ENCODE assay signal across 10 cellular contexts in genomic region chr2:48332286-48332685, GRCh38. TPM values are rescaled to one million over a fixed set of nuclear protein-coding genes. Genes with fewer than 3 reads are reported as not detected.
DNase-seq lines count a peak whose midpoint lies in the region; ATAC-seq, FAIRE-seq and TF ChIP-seq lines count a peak whose summit lies in the region.
"Had no signal": no experiment of that assay in that cellular context is flagged by ENCODE, and none has a peak within 500 bp of the region (broad histone marks: within the 10 kb centered on the region; RNA-seq: fewer than 3 reads in every experiment).

No MANE protein-coding gene starts in this region.

- no peak for DNase-seq in Right ventricle myocardium inferior (ENCODE audit: missing footprints)
- DNase-seq in cardiac septum (ENCODE audit: low spot score), result no peak
- peak; percentile 29 to 71 for DNase-seq in NCI-H2081 (lab: John Stamatoyannopoulos, UW)
- no peak for DNase-seq in effector memory CD8-positive, alpha-beta T cell
- peak in 1 of 49 donors; percentile 33 for DNase-seq in substantia nigra (lab: John Stamatoyannopoulos, UW)
- no peak for DNase-seq in NCI-H2171 (lab: John Stamatoyannopoulos, UW)
- DNase-seq in GM12892 (ENCODE audit: insufficient read length), result no peak
- no peak for DNase-seq in foreskin fibroblast
- DNase-seq: transverse colon had no signal

- peak overlapping the region; percentile 47 for H3K27ac ChIP-seq in substantia nigra (ENCODE audit: low read depth, low read length, poor library complexity, severe bottlenecking)
- H3K27ac ChIP-seq: transverse colon had no signal

- H3K4me3 Mint-ChIP-seq in effector memory CD8-positive, alpha-beta T cell, result peak overlapping the region in 1 of 2 donors; percentile 13

- FAIRE-seq in GM12892 (lab: Jason Lieb, UNC), result no peak

- H3K27me3 Mint-ChIP-seq in effector memory CD8-positive, alpha-beta T cell, result no peaks in the 10 kb centered on the region

- intact Hi-C loops in Right ventricle myocardium inferior (cut with DNase I) (no loop called here), cardiac septum (cut with DNase I) (no loop called here)

- ATAC-seq in Right ventricle myocardium inferior, result peak; percentile 23
- peak; percentile 33 for ATAC-seq in effector memory CD8-positive, alpha-beta T cell (replicated peaks)

- H3K9me3 Mint-ChIP-seq in effector memory CD8-positive, alpha-beta T cell, result no peaks in the 10 kb centered on the region

- peaks cover 25 to 53% of the 10 kb centered on the region in 2 donors for H3K4me1 Mint-ChIP-seq in effector memory CD8-positive, alpha-beta T cell (ENCODE audit: low read depth in 2 of 2)

- no peak for TF ChIP-seq CTCF in foreskin fibroblast (IDR thresholded peaks at IDR 0.05; ENCODE audit: low read depth, low read length)

- H3K27ac Mint-ChIP-seq in effector memory CD8-positive, alpha-beta T cell, result no peak overlapping the region

- TF ChIP-seq POLR2A in GM12892 (IDR thresholded peaks at IDR 0.05; ENCODE audit: low read depth, low read length), result no peak

- H3K4me3 ChIP-seq in foreskin fibroblast (ENCODE audit: low read depth in 1 of 2, low read length in 2 of 2), result no peak overlapping the region
- H3K4me3 ChIP-seq: skin epidermis, transverse colon had no signal

- H3K36me3 Mint-ChIP-seq in effector memory CD8-positive, alpha-beta T cell (ENCODE audit: insufficient read depth), result peaks cover 4% of the 10 kb centered on the region

RNA-seq across cellular contexts. Expression of gene FOXN2, which starts 17.8 kb away (rescaled TPM):
- total RNA-seq in Right ventricle myocardium inferior (10.5 TPM), cardiac septum (10.3 TPM)
- 13.7 TPM for polyA plus RNA-seq in GM12892 (2012; ENCODE audit: missing spikeins)

Comparison
In these comparisons a context has a peak if more than half of its experiments do, and no peak if none do; other contexts are left out.
1. DNase-seq: peak in NCI-H2081 (2 of 2); none in Right ventricle myocardium inferior (single experiment), cardiac septum (single experiment), effector memory CD8-positive, alpha-beta T cell (0 of 3), NCI-H2171 (single experiment), GM12892 (single experiment) and foreskin fibroblast (0 of 2).